Comparison of ENCODE assay signal across 1 cellular context in genomic region chr15:67611803-67612369, GRCh38.
TF ChIP-seq lines count a peak whose summit lies in the region.

No MANE protein-coding gene starts in this region.

TF ChIP-seq in IMR-90, 13 proteins besides CTCF, POLR2A, EP300 and RAD21:
- no peak for TF ChIP-seq FOS (IDR thresholded peaks at IDR 0.05; ENCODE audit: low read depth, low read length)
- TF ChIP-seq MAFK (IDR thresholded peaks at IDR 0.05; ENCODE audit: low read depth, low read length) = no peak
- TF ChIP-seq CHD1 (IDR thresholded peaks at IDR 0.05; ENCODE audit: low read depth, low read length) = no peak
- no peak for TF ChIP-seq MXI1 (IDR thresholded peaks at IDR 0.05; ENCODE audit: borderline replicate concordance, low read depth, low read length)
- no peak for TF ChIP-seq BHLHE40 (IDR thresholded peaks at IDR 0.05; ENCODE audit: low read depth, low read length)
- TF ChIP-seq SMC3 (IDR thresholded peaks at IDR 0.05; ENCODE audit: low read depth, low read length) = no peak
- no peak for TF ChIP-seq MAZ (IDR thresholded peaks at IDR 0.05; ENCODE audit: borderline replicate concordance, low read depth, low read length)
- no peak for TF ChIP-seq RCOR1 (IDR thresholded peaks at IDR 0.05; ENCODE audit: insufficient replicate concordance, low read length)
- no peak for TF ChIP-seq USF2 (IDR thresholded peaks at IDR 0.05; ENCODE audit: low read depth, low read length)
- TF ChIP-seq CEBPB (IDR thresholded peaks at IDR 0.05; ENCODE audit: low read depth, low read length) = no peak
- no peak for TF ChIP-seq ELK1 (IDR thresholded peaks at IDR 0.05; ENCODE audit: borderline replicate concordance, low read depth, low read length)
- no peak for TF ChIP-seq NFE2L2 (IDR thresholded peaks at IDR 0.05; ENCODE audit: low read depth, low read length)
- no peak for TF ChIP-seq RFX5 (IDR thresholded peaks at IDR 0.05; ENCODE audit: low read depth, low read length)
